8 cellular contexts compared by ENCODE assay signal in the genomic region with DNA sequence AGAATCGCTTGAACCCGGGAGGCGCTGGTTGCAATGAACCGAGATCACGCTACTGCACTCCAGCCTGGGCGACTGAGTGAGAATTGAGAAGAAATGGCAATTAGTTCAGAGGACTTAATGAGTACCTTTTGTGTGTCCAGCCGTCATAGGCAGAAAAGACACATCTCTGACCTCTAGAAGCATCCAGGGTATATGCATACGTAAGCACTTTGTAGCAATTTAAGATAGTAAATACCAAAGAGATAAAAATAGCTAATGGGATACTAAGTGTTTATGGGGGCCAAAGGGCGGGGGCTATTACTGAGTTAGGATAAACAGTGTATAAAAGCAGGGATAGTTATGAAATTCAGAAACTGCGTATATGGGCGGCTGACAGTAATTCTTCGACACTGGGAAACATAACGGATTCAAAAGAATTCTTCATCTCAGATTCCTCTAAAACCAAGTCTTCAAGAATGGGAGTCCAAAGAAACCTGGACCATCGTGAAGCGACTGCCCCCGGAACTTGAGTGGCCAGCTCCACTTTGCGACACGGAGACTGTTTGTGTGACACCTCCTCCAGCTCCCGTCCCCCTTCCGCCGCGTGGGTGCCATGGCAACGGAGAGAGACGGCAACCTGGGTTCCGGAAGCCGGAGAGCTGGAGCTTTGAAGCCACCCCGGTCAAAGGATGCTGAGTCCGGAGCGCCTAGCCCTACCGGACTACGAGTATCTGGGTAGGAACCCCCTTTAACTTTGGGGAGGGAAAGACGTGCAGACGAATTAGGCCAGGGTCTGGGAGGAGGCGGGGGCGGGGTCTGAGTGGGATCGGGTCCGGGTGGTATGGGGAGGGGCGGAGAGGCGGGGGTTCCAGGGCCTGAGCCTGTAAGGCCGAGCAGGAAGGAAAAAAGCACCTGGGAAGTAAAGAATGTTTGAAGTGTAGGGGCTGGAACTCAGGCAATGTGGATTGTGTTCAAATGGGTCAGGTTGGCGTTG. TPM values are rescaled to one million over a fixed set of nuclear protein-coding genes. Genes with fewer than 3 reads are reported as not detected.
DNase-seq lines count a peak whose midpoint lies in the region; ATAC-seq and TF ChIP-seq lines count a peak whose summit lies in the region.

A gene with protein sequence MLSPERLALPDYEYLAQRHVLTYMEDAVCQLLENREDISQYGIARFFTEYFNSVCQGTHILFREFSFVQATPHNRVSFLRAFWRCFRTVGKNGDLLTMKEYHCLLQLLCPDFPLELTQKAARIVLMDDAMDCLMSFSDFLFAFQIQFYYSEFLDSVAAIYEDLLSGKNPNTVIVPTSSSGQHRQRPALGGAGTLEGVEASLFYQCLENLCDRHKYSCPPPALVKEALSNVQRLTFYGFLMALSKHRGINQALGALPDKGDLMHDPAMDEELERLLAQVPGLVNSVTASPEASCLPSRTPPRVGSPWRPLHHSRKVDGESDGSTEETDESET (plus strand): TSS at position 624 of the 973 bp plus-strand sequence. CDS start 45 bp downstream, at position 669.

- H3K27ac ChIP-seq in SU-DHL-6 (ENCODE audit: low read depth, low read length) (no peak within 1 kb of the TSS), thoracic aorta (peak within 1 kb of the TSS in 1 of 2 donors; percentile 9)

- TF ChIP-seq CTCF in GM06990 (IDR thresholded peaks at IDR 0.05; ENCODE audit: insufficient read depth, low read length, poor library complexity, severe bottlenecking), result no peak
- no peak for TF ChIP-seq CTCF in SU-DHL-6 (IDR thresholded peaks at IDR 0.05; ENCODE audit: insufficient read depth, low read length, poor library complexity, severe bottlenecking)
- no peak for TF ChIP-seq CTCF in osteocyte (IDR thresholded peaks at IDR 0.05)
- no peak for TF ChIP-seq CTCF in thoracic aorta (IDR thresholded peaks at IDR 0.05)

- peak within 1 kb of the TSS; percentile 97 for H3K4me3 Mint-ChIP-seq in activated naive CD8-positive, alpha-beta T cell treated with anti-CD3 and anti-CD28 coated beads, Interleukin-2, amount 10 ng/mL, durations not matched to agents 7 days and 5 days
- H3K4me3 Mint-ChIP-seq in osteocyte (ENCODE audit: unreplicated experiment), result peak within 1 kb of the TSS; percentile 100

- peaks cover 10% of the 10 kb centered on the region for H3K27me3 Mint-ChIP-seq in activated naive CD8-positive, alpha-beta T cell treated with anti-CD3 and anti-CD28 coated beads, Interleukin-2, amount 10 ng/mL, durations not matched to agents 7 days and 5 days
- H3K27me3 Mint-ChIP-seq in osteocyte (ENCODE audit: unreplicated experiment), result peaks cover 6% of the 10 kb centered on the region

- no peaks in the 10 kb centered on the region for H3K9me3 Mint-ChIP-seq in activated naive CD8-positive, alpha-beta T cell treated with anti-CD3 and anti-CD28 coated beads, Interleukin-2, amount 10 ng/mL, durations not matched to agents 7 days and 5 days
- no peaks in the 10 kb centered on the region for H3K9me3 Mint-ChIP-seq in osteocyte (ENCODE audit: unreplicated experiment)

- H3K9me3 ChIP-seq in SU-DHL-6 (ENCODE audit: insufficient read depth, low read length), result no peaks in the 10 kb centered on the region
- no peaks in the 10 kb centered on the region for H3K9me3 ChIP-seq in thoracic aorta

- H3K36me3 Mint-ChIP-seq in activated naive CD8-positive, alpha-beta T cell treated with anti-CD3 and anti-CD28 coated beads, Interleukin-2, amount 10 ng/mL, durations not matched to agents 7 days and 5 days, result no peaks in the 10 kb centered on the region
- H3K36me3 Mint-ChIP-seq in osteocyte (ENCODE audit: unreplicated experiment), result no peaks in the 10 kb centered on the region

- no peaks in the 10 kb centered on the region for H3K79me2 ChIP-seq in SU-DHL-6 (ENCODE audit: insufficient read depth, low read length)

- H3K27ac Mint-ChIP-seq in activated naive CD8-positive, alpha-beta T cell treated with anti-CD3 and anti-CD28 coated beads, Interleukin-2, amount 10 ng/mL, durations not matched to agents 7 days and 5 days, result peak within 1 kb of the TSS; percentile 87
- H3K27ac Mint-ChIP-seq in osteocyte (ENCODE audit: unreplicated experiment), result peak within 1 kb of the TSS; percentile 98

- H3K4me3 ChIP-seq in GM06990 (replicated peaks; ENCODE audit: low read depth, low read length) (peak within 1 kb of the TSS; percentile 82), SU-DHL-6 (ENCODE audit: insufficient read depth, low read length, poor library complexity, severe bottlenecking) (peak within 1 kb of the TSS; percentile 88), thoracic aorta (peak within 1 kb of the TSS; percentile 87)

- intact Hi-C loops in head of caudate nucleus (cut with DNase I), result no loop called here

- H3K27me3 ChIP-seq in GM06990 (replicated peaks; ENCODE audit: control insufficient read depth, insufficient read depth, low read length) (no peaks in the 10 kb centered on the region), SU-DHL-6 (ENCODE audit: low read length) (no peaks in the 10 kb centered on the region), thoracic aorta (replicated peaks; ENCODE audit: insufficient read depth) (no peaks in the 10 kb centered on the region)

- POLR2A ChIA-PET in activated naive CD8-positive, alpha-beta T cell treated with anti-CD3 and anti-CD28 coated beads, Interleukin-2, amount 10 ng/mL, durations not matched to agents 7 days and 5 days (lab: Charles Lee), result interaction anchor here (0.7 to 1.0 kb wide), 4 partner anchors 11 to 521 kb away, joined by 3 read pairs; no protein-coding TSS in a partner anchor

- H3K9me2 ChIP-seq in SU-DHL-6 (replicated peaks; ENCODE audit: insufficient read depth, low read length), result no peaks in the 10 kb centered on the region

- H2AFZ ChIP-seq in SU-DHL-6 (ENCODE audit: low read depth, low read length, severe bottlenecking), result peak within 1 kb of the TSS; percentile 100

- peak; percentile 88 for DNase-seq in GM06990 (ENCODE audit: extremely low read depth, insufficient read length)
- DNase-seq in NCI-H1105 treated with DMSO at 0.1 percent for 48 hours (lab: John Stamatoyannopoulos, UW), result peak; percentile 87
- DNase-seq in activated naive CD8-positive, alpha-beta T cell treated with anti-CD3 and anti-CD28 coated beads, Interleukin-2, amount 10 ng/mL, durations not matched to agents 7 days and 5 days, result peak; percentile 92
- DNase-seq in head of caudate nucleus, result peak; percentile 79 to 96 (median 91)
- peak; percentile 96 for DNase-seq in osteocyte (ENCODE audit: extremely low spot score, unreplicated experiment)
- peak; percentile 91 for DNase-seq in thoracic aorta (ENCODE audit: low spot score)

- H3K4me1 Mint-ChIP-seq in activated naive CD8-positive, alpha-beta T cell treated with anti-CD3 and anti-CD28 coated beads, Interleukin-2, amount 10 ng/mL, durations not matched to agents 7 days and 5 days, result peaks cover 11% of the 10 kb centered on the region
- peaks cover 17% of the 10 kb centered on the region for H3K4me1 Mint-ChIP-seq in osteocyte (ENCODE audit: unreplicated experiment)

- peaks cover 7 to 10% of the 10 kb centered on the region in 2 donors for H3K4me1 ChIP-seq in thoracic aorta (ENCODE audit: control insufficient read depth in 1 of 2, low read depth in 2 of 2)

- ATAC-seq in HG02623 (IDR thresholded peaks at IDR 0.05; ENCODE audit: unreplicated experiment), result peak; percentile 91
- ATAC-seq in activated naive CD8-positive, alpha-beta T cell treated with anti-CD3 and anti-CD28 coated beads, Interleukin-2, amount 10 ng/mL, durations not matched to agents 7 days and 5 days (ENCODE audit: low read depth), result peak; percentile 96
- ATAC-seq in thoracic aorta (ENCODE audit: insufficient number of reproducible peaks, low FRiP score, low read depth), result peak; percentile 79

- peak within 1 kb of the TSS; percentile 96 for H3K4me2 ChIP-seq in SU-DHL-6 (ENCODE audit: low read depth, low read length, poor library complexity, severe bottlenecking)

- no peaks in the 10 kb centered on the region for H3K36me3 ChIP-seq in GM06990 (ENCODE audit: control insufficient read depth, insufficient read depth, low read length)
- no peaks in the 10 kb centered on the region for H3K36me3 ChIP-seq in SU-DHL-6 (ENCODE audit: low read length)
- H3K36me3 ChIP-seq in thoracic aorta, result no peaks in the 10 kb centered on the region

- peak within 1 kb of the TSS; percentile 60 for H3K9ac ChIP-seq in SU-DHL-6 (ENCODE audit: low read length)

- H3F3A ChIP-seq in SU-DHL-6 (ENCODE audit: insufficient read depth), result no peaks in the 10 kb centered on the region

- no peaks in the 10 kb centered on the region for H4K20me1 ChIP-seq in SU-DHL-6 (ENCODE audit: low read depth, low read length)

RNA-seq across cellular contexts. Expression of the gene that starts here (rescaled TPM):
- 10 to 100 TPM; 14.2 to 16.5 TPM for total RNA-seq in activated naive CD8-positive, alpha-beta T cell treated with anti-CD3 and anti-CD28 coated beads, Interleukin-2, amount 10 ng/mL, durations not matched to agents 7 days and 5 days
- total RNA-seq in osteocyte (36.9 and 37.1 TPM in 2 replicates), thoracic aorta (10 to 100 TPM; 23.4 to 27.6 TPM)
